Comparison of ENCODE assay signal across 8 cellular contexts in the genomic region with DNA sequence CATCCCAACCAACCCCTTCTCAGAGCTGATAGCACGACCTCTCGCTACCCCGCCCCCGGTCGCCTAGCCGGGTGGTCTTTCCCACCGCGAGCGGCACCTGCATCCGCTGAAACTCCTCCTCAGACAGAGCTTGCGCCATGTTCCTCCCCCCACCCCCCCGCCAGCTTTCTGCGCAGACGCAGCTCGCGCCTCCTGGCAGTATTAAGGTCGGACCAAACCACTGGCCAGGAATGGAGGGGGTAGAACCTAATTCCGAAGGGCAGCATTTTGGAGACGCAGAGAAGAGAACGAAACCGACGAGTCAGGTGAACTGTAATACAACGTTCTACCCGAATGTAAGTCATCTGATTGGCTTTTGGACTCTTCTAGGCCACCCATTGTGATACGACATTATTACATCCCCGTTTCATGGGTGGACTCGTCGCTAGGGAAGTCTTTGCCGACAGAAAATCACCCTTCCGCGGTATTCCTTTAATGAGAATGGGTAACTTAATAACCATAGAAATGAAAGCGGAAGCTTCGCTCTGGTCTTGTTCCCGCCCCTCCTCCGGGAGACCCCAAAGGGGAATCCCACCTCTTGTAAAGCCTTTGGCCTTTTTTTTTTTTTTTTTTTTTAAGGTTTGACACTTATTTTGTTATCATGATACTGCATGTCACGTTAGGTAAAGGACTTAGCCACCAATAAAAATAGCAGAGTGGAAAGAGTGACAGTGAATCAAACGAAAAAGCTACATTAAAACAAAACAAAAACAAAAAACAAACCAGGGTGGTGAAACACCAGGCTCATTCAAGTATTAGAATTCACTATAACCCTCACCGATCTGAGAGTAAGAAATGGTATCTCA. TPM values are rescaled to one million over a fixed set of nuclear protein-coding genes. Genes with fewer than 3 reads are reported as not detected.
DNase-seq lines count a peak whose midpoint lies in the region; ATAC-seq and TF ChIP-seq lines count a peak whose summit lies in the region.

A gene with protein sequence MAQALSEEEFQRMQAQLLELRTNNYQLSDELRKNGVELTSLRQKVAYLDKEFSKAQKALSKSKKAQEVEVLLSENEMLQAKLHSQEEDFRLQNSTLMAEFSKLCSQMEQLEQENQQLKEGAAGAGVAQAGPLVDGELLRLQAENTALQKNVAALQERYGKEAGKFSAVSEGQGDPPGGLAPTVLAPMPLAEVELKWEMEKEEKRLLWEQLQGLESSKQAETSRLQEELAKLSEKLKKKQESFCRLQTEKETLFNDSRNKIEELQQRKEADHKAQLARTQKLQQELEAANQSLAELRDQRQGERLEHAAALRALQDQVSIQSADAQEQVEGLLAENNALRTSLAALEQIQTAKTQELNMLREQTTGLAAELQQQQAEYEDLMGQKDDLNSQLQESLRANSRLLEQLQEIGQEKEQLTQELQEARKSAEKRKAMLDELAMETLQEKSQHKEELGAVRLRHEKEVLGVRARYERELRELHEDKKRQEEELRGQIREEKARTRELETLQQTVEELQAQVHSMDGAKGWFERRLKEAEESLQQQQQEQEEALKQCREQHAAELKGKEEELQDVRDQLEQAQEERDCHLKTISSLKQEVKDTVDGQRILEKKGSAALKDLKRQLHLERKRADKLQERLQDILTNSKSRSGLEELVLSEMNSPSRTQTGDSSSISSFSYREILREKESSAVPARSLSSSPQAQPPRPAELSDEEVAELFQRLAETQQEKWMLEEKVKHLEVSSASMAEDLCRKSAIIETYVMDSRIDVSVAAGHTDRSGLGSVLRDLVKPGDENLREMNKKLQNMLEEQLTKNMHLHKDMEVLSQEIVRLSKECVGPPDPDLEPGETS (minus strand): TSS at position 174 of the 845 bp plus-strand sequence. CDS start 35 bp downstream, at position 139.

- H3K9me3 Mint-ChIP-seq in activated CD4-positive, alpha-beta T cell treated with anti-CD3 and anti-CD28 coated beads, Interleukin-2, amount 10 ng/mL, durations not matched to agents 24 days and 14 days: no peaks in the 10 kb centered on the region

- H3K27ac Mint-ChIP-seq in activated CD4-positive, alpha-beta T cell treated with anti-CD3 and anti-CD28 coated beads, Interleukin-2, amount 10 ng/mL, durations not matched to agents 24 days and 14 days: peak within 1 kb of the TSS; percentile 98

- ATAC-seq in HG03442 (IDR thresholded peaks at IDR 0.05; ENCODE audit: unreplicated experiment): peak; percentile 87

- peak within 1 kb of the TSS; percentile 99 for H3K4me3 Mint-ChIP-seq in activated CD4-positive, alpha-beta T cell treated with anti-CD3 and anti-CD28 coated beads, Interleukin-2, amount 10 ng/mL, durations not matched to agents 24 days and 14 days

- peak; percentile 80 for TF ChIP-seq POLR2A in GM19193 (IDR thresholded peaks at IDR 0.05; ENCODE audit: extremely low read depth, insufficient read depth, insufficient read length)

- peak within 1 kb of the TSS; percentile 46 to 88 for H3K27ac ChIP-seq in coronary artery

- peak within 1 kb of the TSS; percentile 79 for H3K4me3 ChIP-seq in coronary artery

- peaks cover 30% of the 10 kb centered on the region for H3K36me3 Mint-ChIP-seq in activated CD4-positive, alpha-beta T cell treated with anti-CD3 and anti-CD28 coated beads, Interleukin-2, amount 10 ng/mL, durations not matched to agents 24 days and 14 days (ENCODE audit: low read depth)

- no peak for TF ChIP-seq CTCF in coronary artery (IDR thresholded peaks at IDR 0.05)

- intact Hi-C loops in activated CD4-positive, alpha-beta T cell treated with anti-CD3 and anti-CD28 coated beads, Interleukin-2, amount 10 ng/mL, durations not matched to agents 24 days and 14 days (cut with micrococcal nuclease): loop anchor here (1.0 kb wide), 2 partner anchors 41 to 326 kb away; a partner anchor contains a TSS

- no peaks in the 10 kb centered on the region for H3K27me3 Mint-ChIP-seq in activated CD4-positive, alpha-beta T cell treated with anti-CD3 and anti-CD28 coated beads, Interleukin-2, amount 10 ng/mL, durations not matched to agents 24 days and 14 days

- DNase-seq in Ammon's horn (ENCODE audit: low spot score) (peak; percentile 74), NCI-H526 treated with DMSO at 0.1 percent for 48 hours (lab: John Stamatoyannopoulos, UW) (peak; percentile 83), coronary artery (ENCODE audit: low spot score) (peak; percentile 84), left kidney (ENCODE audit: low read depth, low spot score) (peak; percentile 94)
- peak; percentile 92 for DNase-seq in activated CD4-positive, alpha-beta T cell treated with anti-CD3 and anti-CD28 coated beads, Interleukin-2, amount 10 ng/mL, durations not matched to agents 24 days and 14 days
- DNase-seq in stimulated activated CD4-positive, alpha-beta T cell treated with anti-CD3 and anti-CD28 coated beads, Interleukin-2, amount 100 ng/mL, for 24 hours: peak; percentile 70 to 74

- H3K4me1 Mint-ChIP-seq in activated CD4-positive, alpha-beta T cell treated with anti-CD3 and anti-CD28 coated beads, Interleukin-2, amount 10 ng/mL, durations not matched to agents 24 days and 14 days: peaks cover 28% of the 10 kb centered on the region

RNA-seq across cellular contexts. Expression of the gene that starts here (rescaled TPM):
- total RNA-seq in activated CD4-positive, alpha-beta T cell treated with anti-CD3 and anti-CD28 coated beads, Interleukin-2, amount 10 ng/mL, durations not matched to agents 24 days and 14 days: 85.7 and 87.3 TPM in 2 replicates

Comparison
In these comparisons a context has a peak if more than half of its experiments do, and no peak if none do; other contexts are left out.
1. Peak in every context shown above with its lines: DNase-seq, ATAC-seq, H3K4me3 ChIP-seq and H3K27ac ChIP-seq.